ENCODE assay signal across 23 cellular contexts in genomic region chr20:35909176-35909575, GRCh38. TPM values are rescaled to one million over a fixed set of nuclear protein-coding genes. Genes with fewer than 3 reads are reported as not detected.
DNase-seq lines count a peak whose midpoint lies in the region; ATAC-seq, FAIRE-seq and TF ChIP-seq lines count a peak whose summit lies in the region.
"Had no signal": no experiment of that assay in that cellular context is flagged by ENCODE, and none has a peak within 500 bp of the region (broad histone marks: within the 10 kb centered on the region; RNA-seq: fewer than 3 reads in every experiment).

No MANE protein-coding gene starts in this region.

- TF ChIP-seq EP300 in HepG2 (IDR thresholded peaks at IDR 0.05; ENCODE audit: low read depth in 2 of 2, low read length in 2 of 2) (no peak), HepG2 (CRISPR knock-in tag; IDR thresholded peaks at IDR 0.05; ENCODE audit: borderline replicate concordance) (no peak), GM12878 (IDR thresholded peaks at IDR 0.05; ENCODE audit: borderline replicate concordance in 1 of 2, control insufficient read depth in 1 of 2, low read depth in 2 of 2, low read length in 2 of 2) (no peak)

- POLR2A ChIA-PET in HepG2 (lab: Yijun Ruan, JAX): no interaction called here
- POLR2A ChIA-PET in GM12878 (lab: Charles Lee): interaction anchor here (0.7 to 1.6 kb wide), 3 partner anchors 16 to 65 kb away, joined by 3 to 4 read pairs (median 3); no protein-coding TSS in a partner anchor

- 96% methylated on average over 1 of the region's 1 CpG for WGBS in HepG2 (ENCODE audit: low lambda C conversion rate)
- 60% methylated on average over 1 of the region's 1 CpG for WGBS in right lobe of liver (ENCODE audit: insufficient coverage, low coverage, low lambda C conversion rate, missing lambda C conversion rate)
- 5% methylated on average over 1 of the region's 1 CpG for WGBS in GM12878 (ENCODE audit: insufficient coverage, insufficient replicate concordance, low lambda C conversion rate, missing lambda C conversion rate)
- 86 to 89% methylated on average over 1 of the region's 1 CpG for WGBS in esophagus squamous epithelium, 2 donors

- CTCF ChIA-PET in HepG2 (lab: Yijun Ruan, JAX; ENCODE audit: low intra/inter-chr PET ratio, low total read pairs): no interaction called here
- CTCF ChIA-PET in GM12878 (lab: Yijun Ruan, JAX): interaction anchor here (0.5 to 1.3 kb wide), 6 partner anchors 15 to 1504 kb away, joined by 3 to 4 read pairs (median 4); partner anchors contain the start of gene SCAND1

- RAD21 ChIA-PET in GM12878 (lab: Charles Lee; ENCODE audit: unreplicated experiment): interaction anchor here (1.2 to 1.3 kb wide), 2 partner anchors 15 to 17 kb away, joined by 4 to 5 read pairs; no protein-coding TSS in a partner anchor

- BruUV-seq in HepG2 (replicated peaks; lab: Mats Ljungman, UMichigan) (no TSS peak), GM12878 (replicated peaks; lab: Mats Ljungman, UMichigan) (no TSS peak)

- no peak overlapping the region for H3K4me3 ChIP-seq in HepG2 (replicated peaks in 1 of 3; ENCODE audit: insufficient read depth in 1 of 3, low read depth in 2 of 3, low read length in 3 of 3)
- no peak overlapping the region for H3K4me3 ChIP-seq in right lobe of liver
- no peak overlapping the region for H3K4me3 ChIP-seq in GM12878
- H3K4me3 ChIP-seq in esophagus squamous epithelium: no peak overlapping the region
- H3K4me3 ChIP-seq: GM23248 had no signal

- FAIRE-seq in HepG2 (lab: Jason Lieb, UNC) (no peak), GM12878 (lab: Jason Lieb, UNC) (no peak)
- FAIRE-seq: GM19239, RCC 7860 had no signal

- TF ChIP-seq POLR2A in HepG2 (IDR thresholded peaks at IDR 0.05; ENCODE audit: insufficient read depth in 1 of 2, low read depth in 2 of 2, low read length in 2 of 2) (no peak), right lobe of liver (IDR thresholded peaks at IDR 0.05) (no peak), GM12878 (IDR thresholded peaks at IDR 0.05; ENCODE audit: low read depth, low read length) (no peak), esophagus squamous epithelium (IDR thresholded peaks at IDR 0.05) (no peak)

- SMC1A ChIA-PET in GM12878 (lab: Charles Lee; ENCODE audit: uncharacterized antibody, unreplicated experiment): interaction anchor here (0.9 to 2.6 kb wide), 5 partner anchors 14 to 190 kb away, joined by 3 to 11 read pairs (median 3); no protein-coding TSS in a partner anchor

- TF ChIP-seq CTCF in HepG2 (CRISPR knock-in tag; IDR thresholded peaks at IDR 0.05) (no peak), right lobe of liver (IDR thresholded peaks at IDR 0.05) (no peak), GM12878 (IDR thresholded peaks at IDR 0.05 in 2 of 3, conservative IDR thresholded peaks at IDR 0.05 in 1 of 3; ENCODE audit: control insufficient read depth in 2 of 3, extremely low read depth in 1 of 3, insufficient read depth in 1 of 3, low read depth in 3 of 3, low read length in 3 of 3) (no peak), esophagus squamous epithelium (IDR thresholded peaks at IDR 0.05) (no peak)

- in situ Hi-C loops in HepG2 (cut with HindIII; ENCODE audit: extremely low pct_ligation_motif_present, low pct_unique_long_range_greater_than_20kb) (no loop called here), GM12878 (cut with MboI) (no loop called here)

- DNase-seq in HepG2 (ENCODE audit: low spot score) (no peak), right lobe of liver (no peak), GM12878 (ENCODE audit: low read depth, low spot score) (peak; percentile 20), NCI-H345 (lab: John Stamatoyannopoulos, UW) (no peak), esophagus squamous epithelium (lab: John Stamatoyannopoulos, UW) (no peak), NCI-H82 (lab: John Stamatoyannopoulos, UW) (no peak)
- DNase-seq: ACHN; CD4-positive, alpha-beta memory T cell; DND-41; GDM1; GM23248; KG1; MM.1S; NCI-H1105; NCI-H1694 treated with DMSO at 0.1 percent for 48 hours; NCI-H446 treated with DMSO at 0.1 percent for 48 hours; NCI-H774; SHP77 had no signal

- TF ChIP-seq RAD21 in HepG2 (CRISPR knock-in tag; IDR thresholded peaks at IDR 0.05) (no peak), GM12878 (IDR thresholded peaks at IDR 0.05; ENCODE audit: insufficient read depth, low read depth, low read length) (no peak)

- H3K9me3 ChIP-seq in HepG2 (ENCODE audit: low read length): no peaks in the 10 kb centered on the region
- H3K9me3 ChIP-seq in right lobe of liver: no peaks in the 10 kb centered on the region
- H3K9me3 ChIP-seq in GM12878 (replicated peaks; ENCODE audit: control insufficient read depth, insufficient read depth, low read length): no peaks in the 10 kb centered on the region
- H3K9me3 ChIP-seq in esophagus squamous epithelium: no peaks in the 10 kb centered on the region

- H4K20me1 ChIP-seq in HepG2 (ENCODE audit: insufficient read depth, low read length) (no peaks in the 10 kb centered on the region), GM12878 (ENCODE audit: control insufficient read depth, insufficient read depth) (no peaks in the 10 kb centered on the region)

- H3K79me2 ChIP-seq in HepG2 (ENCODE audit: insufficient read depth, low read length) (no peaks in the 10 kb centered on the region), GM12878 (ENCODE audit: control insufficient read depth, insufficient read depth, low read length) (no peaks in the 10 kb centered on the region)

- H3K4me1 ChIP-seq in HepG2 (ENCODE audit: insufficient read depth, low read length) (no peaks in the 10 kb centered on the region), right lobe of liver (no peaks in the 10 kb centered on the region), GM12878 (ENCODE audit: control insufficient read depth, insufficient read depth, low read length) (peaks cover 22% of the 10 kb centered on the region), esophagus squamous epithelium (no peaks in the 10 kb centered on the region)

- intact Hi-C loops in HepG2 (cut with micrococcal nuclease; ENCODE audit: unreplicated experiment): no loop called here
- intact Hi-C loops in right lobe of liver (cut with DNase I): no loop called here
- intact Hi-C loops in GM12878 (cut with micrococcal nuclease; ENCODE audit: unreplicated experiment): loop anchor here (1.0 kb wide), 1 partner anchor 15 kb away; no protein-coding TSS in a partner anchor
- intact Hi-C loops in esophagus squamous epithelium (cut with DNase I): no loop called here

- no peak overlapping the region for H3K27ac ChIP-seq in HepG2 (ENCODE audit: extremely low read length, insufficient read depth, low read length)
- no peak overlapping the region for H3K27ac ChIP-seq in right lobe of liver
- H3K27ac ChIP-seq in GM12878 (ENCODE audit: control insufficient read depth, insufficient read depth): no peak overlapping the region
- no peak overlapping the region for H3K27ac ChIP-seq in esophagus squamous epithelium
- H3K27ac ChIP-seq: GM23248 had no signal

- H3K36me3 ChIP-seq in HepG2 (replicated peaks in 1 of 2; ENCODE audit: control insufficient read depth in 1 of 2, insufficient read depth in 2 of 2, low read length in 2 of 2) (peaks cover 17 to 24% of the 10 kb centered on the region in 2 experiments), right lobe of liver (peaks cover 0 to 16% (median 0%) of the 10 kb centered on the region in 4 donors), GM12878 (ENCODE audit: control insufficient read depth in 2 of 2, insufficient read depth in 2 of 2, low read length in 1 of 2) (peaks cover 4 to 16% of the 10 kb centered on the region in 2 experiments; a peak in 3 of 4 replicates), esophagus squamous epithelium (peaks cover 5 to 80% (median 6%) of the 10 kb centered on the region in 3 donors)

- H2AFZ ChIP-seq in HepG2 (ENCODE audit: low read length): no peak overlapping the region
- no peak overlapping the region for H2AFZ ChIP-seq in GM12878 (ENCODE audit: control insufficient read depth, low read depth, low read length)
- H2AFZ ChIP-seq: GM23248 had no signal

- H3K27me3 ChIP-seq in HepG2 (ENCODE audit: control insufficient read depth in 1 of 2, insufficient read depth in 2 of 2, low read length in 2 of 2) (no peaks in the 10 kb centered on the region), right lobe of liver (no peaks in the 10 kb centered on the region), GM12878 (replicated peaks in 1 of 2; ENCODE audit: control insufficient read depth in 2 of 2, insufficient read depth in 2 of 2, low read length in 1 of 2) (no peaks in the 10 kb centered on the region), esophagus squamous epithelium (no peaks in the 10 kb centered on the region)

- no peak overlapping the region for H3K4me2 ChIP-seq in HepG2 (ENCODE audit: low read depth, low read length)
- peak overlapping the region; percentile 32 for H3K4me2 ChIP-seq in GM12878 (ENCODE audit: control insufficient read depth, insufficient read depth)

- H3K9ac ChIP-seq in HepG2 (ENCODE audit: insufficient read depth, low read depth, low read length) (no peak overlapping the region), GM12878 (ENCODE audit: control insufficient read depth, insufficient read depth, low read length) (no peak overlapping the region)
- H3K9ac ChIP-seq: GM23248 had no signal

- no peak for ATAC-seq in HepG2
- ATAC-seq in right lobe of liver: no peak
- peak; percentile 80 for ATAC-seq in HG02610 (IDR thresholded peaks at IDR 0.05; ENCODE audit: unreplicated experiment)
- ATAC-seq in GM12878: peak; percentile 90
- ATAC-seq: HCT116, SK-N-SH treated with all-trans-retinoic acid at 6 μM for 48 hours had no signal

RNA-seq across cellular contexts. Expression of gene SCAND1, which starts 45.1 kb away (rescaled TPM):
- 86.3 and 109 TPM in 2 replicates for total RNA-seq in HepG2 (2016; rRNA removed; fragmentation: Illumina TruSeq; extraction: Trizol)
- 35.8 and 45.6 TPM in 2 replicates for total RNA-seq in HepG2 (2016; cell fraction: cytosol; rRNA removed; fragmentation: Illumina TruSeq; extraction: Trizol; ENCODE audit: low read depth)
- total RNA-seq in HepG2 (2016; cell fraction: insoluble cytoplasmic fraction; rRNA removed; fragmentation: Illumina TruSeq; extraction: Trizol): 84.6 and 104 TPM in 2 replicates
- total RNA-seq in HepG2 (2016; cell fraction: membrane; rRNA removed; fragmentation: Illumina TruSeq; extraction: Trizol): 37.7 and 45.1 TPM in 2 replicates
- 33.5 and 37.6 TPM in 2 replicates for total RNA-seq in HepG2 (2016; cell fraction: nucleus; rRNA removed; fragmentation: Illumina TruSeq; extraction: Trizol)
- polyA plus RNA-seq in HepG2 (2011; rRNA removed): 19.3 and 25.5 TPM in 2 replicates
- 23.9 and 54.3 TPM in 2 replicates for polyA plus RNA-seq in HepG2 (2011; cell fraction: cytosol; rRNA removed)
- 51.9 and 57.0 TPM in 2 replicates for polyA plus RNA-seq in HepG2 (2011; cell fraction: nucleus; rRNA removed)
- 21.2 and 23.7 TPM in 2 replicates for polyA plus RNA-seq in HepG2 (2012)
- polyA plus RNA-seq in HepG2 (2016; cell fraction: cytosol; fragmentation: Illumina TruSeq; extraction: Trizol; ENCODE audit: low read depth): 35.0 and 35.6 TPM in 2 replicates
- polyA plus RNA-seq in HepG2 (2016; cell fraction: insoluble cytoplasmic fraction; fragmentation: Illumina TruSeq; extraction: Trizol; ENCODE audit: low read depth): 80.7 and 95.3 TPM in 2 replicates
- polyA plus RNA-seq in HepG2 (2016; cell fraction: membrane; fragmentation: Illumina TruSeq; extraction: Trizol; ENCODE audit: low read depth): 26.0 and 27.7 TPM in 2 replicates
- polyA plus RNA-seq in HepG2 (2016; cell fraction: nucleus; fragmentation: Illumina TruSeq; extraction: Trizol; ENCODE audit: insufficient read depth, low read depth): 59.0 and 66.7 TPM in 2 replicates
- 4.2 and 28.6 TPM in 2 replicates for polyA minus RNA-seq in HepG2 (2011; rRNA and poly(A)+ RNA removed; ENCODE audit: low replicate concordance)
- 37.4 and 37.9 TPM in 2 replicates for polyA minus RNA-seq in HepG2 (2011; cell fraction: cytosol; rRNA and poly(A)+ RNA removed)
- polyA minus RNA-seq in HepG2 (2011; cell fraction: nucleus; rRNA and poly(A)+ RNA removed): 10.8 and 19.3 TPM in 2 replicates
- total RNA-seq in right lobe of liver: 100 to 1,000 TPM in 2 of 6 experiments, 10 to 100 TPM in 4; 35.5 to 106 (median 43.8) TPM
- total RNA-seq in GM12878 (2013; cell fraction: nucleolus; rRNA removed): 15.9 and 19.3 TPM in 2 replicates
- total RNA-seq in GM12878 (2014; rRNA removed): 62.8 and 77.3 TPM in 2 replicates
- 4.7 and 6.4 TPM in 2 replicates for total RNA-seq in GM12878 (2014; rRNA removed; fragmentation: Illumina TruSeq; extraction: Trizol)
- total RNA-seq in GM12878 (2021): 68.1 and 73.1 TPM in 2 replicates
- polyA plus RNA-seq in GM12878 (2011; ENCODE audit: low read depth): 5.9 TPM
- polyA plus RNA-seq in GM12878 (2011; rRNA removed): 3.1 and 5.7 TPM in 2 replicates
- 17.9 and 34.6 TPM in 2 replicates for polyA plus RNA-seq in GM12878 (2011; cell fraction: cytosol; rRNA removed)
- 28.3 and 39.3 TPM in 2 replicates for polyA plus RNA-seq in GM12878 (2011; cell fraction: nucleus; rRNA removed)
- polyA plus RNA-seq in GM12878 (2012): 24.8 and 33.0 TPM in 2 replicates
- polyA plus RNA-seq in GM12878 (2014; fragmentation: Illumina TruSeq; extraction: Trizol): 0.60 TPM in 1 of 2 replicates, not detected in the other
- under 1 TPM; 0.08 to 0.16 TPM for polyA plus RNA-seq in GM12878 (2014; fragmentation: Nextera tagmentation; extraction: Ambion mirVana)
- 45.3 and 57.0 TPM in 2 replicates for polyA plus RNA-seq in GM12878 (2014; rRNA removed)
- polyA plus RNA-seq in GM12878 (2016; fragmentation: Nextera tagmentation; extraction: Ambion mirVana): 100 to 1,000 TPM; 110 to 117 TPM
- 1.3 and 7.1 TPM in 2 replicates for polyA minus RNA-seq in GM12878 (2011; rRNA and poly(A)+ RNA removed)
- 13.4 and 14.2 TPM in 2 replicates for polyA minus RNA-seq in GM12878 (2011; cell fraction: cytosol; rRNA and poly(A)+ RNA removed)
- polyA minus RNA-seq in GM12878 (2011; cell fraction: nucleus; rRNA and poly(A)+ RNA removed): 13.8 and 25.9 TPM in 2 replicates
- 10 to 100 TPM; 50.2 to 98.6 (median 74.1) TPM for total RNA-seq in esophagus squamous epithelium

RNA-seq across cellular contexts. Expression of gene CNBD2, which starts 59.2 kb away (rescaled TPM):
- total RNA-seq in HepG2 (2016; rRNA removed; fragmentation: Illumina TruSeq; extraction: Trizol): 12.4 and 13.8 TPM in 2 replicates
- 12.1 and 21.0 TPM in 2 replicates for total RNA-seq in HepG2 (2016; cell fraction: cytosol; rRNA removed; fragmentation: Illumina TruSeq; extraction: Trizol; ENCODE audit: low read depth)
- 12.3 and 13.6 TPM in 2 replicates for total RNA-seq in HepG2 (2016; cell fraction: insoluble cytoplasmic fraction; rRNA removed; fragmentation: Illumina TruSeq; extraction: Trizol)
- 17.3 and 23.9 TPM in 2 replicates for total RNA-seq in HepG2 (2016; cell fraction: membrane; rRNA removed; fragmentation: Illumina TruSeq; extraction: Trizol)
- 10.0 and 11.4 TPM in 2 replicates for total RNA-seq in HepG2 (2016; cell fraction: nucleus; rRNA removed; fragmentation: Illumina TruSeq; extraction: Trizol)
- 22.8 and 23.4 TPM in 2 replicates for polyA plus RNA-seq in HepG2 (2011; rRNA removed)
- polyA plus RNA-seq in HepG2 (2011; cell fraction: cytosol; rRNA removed): 21.1 and 24.5 TPM in 2 replicates
- 18.7 and 23.9 TPM in 2 replicates for polyA plus RNA-seq in HepG2 (2011; cell fraction: nucleus; rRNA removed)
- polyA plus RNA-seq in HepG2 (2012): 12.3 and 14.5 TPM in 2 replicates
- polyA plus RNA-seq in HepG2 (2016; cell fraction: cytosol; fragmentation: Illumina TruSeq; extraction: Trizol; ENCODE audit: low read depth): 19.5 and 24.0 TPM in 2 replicates
- polyA plus RNA-seq in HepG2 (2016; cell fraction: insoluble cytoplasmic fraction; fragmentation: Illumina TruSeq; extraction: Trizol; ENCODE audit: low read depth): 15.6 and 19.5 TPM in 2 replicates
- 18.5 and 22.3 TPM in 2 replicates for polyA plus RNA-seq in HepG2 (2016; cell fraction: membrane; fragmentation: Illumina TruSeq; extraction: Trizol; ENCODE audit: low read depth)
- polyA plus RNA-seq in HepG2 (2016; cell fraction: nucleus; fragmentation: Illumina TruSeq; extraction: Trizol; ENCODE audit: insufficient read depth, low read depth): 16.4 and 20.6 TPM in 2 replicates
- 2.0 and 5.3 TPM in 2 replicates for polyA minus RNA-seq in HepG2 (2011; rRNA and poly(A)+ RNA removed; ENCODE audit: low replicate concordance)
- 4.2 and 5.2 TPM in 2 replicates for polyA minus RNA-seq in HepG2 (2011; cell fraction: cytosol; rRNA and poly(A)+ RNA removed)
- 7.7 and 8.5 TPM in 2 replicates for polyA minus RNA-seq in HepG2 (2011; cell fraction: nucleus; rRNA and poly(A)+ RNA removed)
- total RNA-seq in right lobe of liver: 1 to 10 TPM; 1.6 to 2.2 (median 1.9) TPM
- 3.3 and 4.6 TPM in 2 replicates for total RNA-seq in GM12878 (2013; cell fraction: nucleolus; rRNA removed)
- 5.8 and 7.6 TPM in 2 replicates for total RNA-seq in GM12878 (2014; rRNA removed)
- total RNA-seq in GM12878 (2014; rRNA removed; fragmentation: Illumina TruSeq; extraction: Trizol): 3.2 and 5.8 TPM in 2 replicates
- 3.7 and 4.7 TPM in 2 replicates for total RNA-seq in GM12878 (2021)
- 8.8 TPM for polyA plus RNA-seq in GM12878 (2011; ENCODE audit: low read depth)
- polyA plus RNA-seq in GM12878 (2011; rRNA removed): 4.9 and 5.3 TPM in 2 replicates
- 5.8 and 6.1 TPM in 2 replicates for polyA plus RNA-seq in GM12878 (2011; cell fraction: cytosol; rRNA removed)
- 7.9 TPM in 2 replicates for polyA plus RNA-seq in GM12878 (2011; cell fraction: nucleus; rRNA removed)
- polyA plus RNA-seq in GM12878 (2012): 2.7 and 3.8 TPM in 2 replicates
- 3.4 and 4.5 TPM in 2 replicates for polyA plus RNA-seq in GM12878 (2014; fragmentation: Illumina TruSeq; extraction: Trizol)
- 1 to 10 TPM; 2.5 to 4.5 TPM for polyA plus RNA-seq in GM12878 (2014; fragmentation: Nextera tagmentation; extraction: Ambion mirVana)
- polyA plus RNA-seq in GM12878 (2014; rRNA removed): 7.4 and 8.7 TPM in 2 replicates
- 1 to 10 TPM in 1 of 2 experiments, under 1 TPM in 1; 0.86 to 3.8 TPM for polyA plus RNA-seq in GM12878 (2016; fragmentation: Nextera tagmentation; extraction: Ambion mirVana)
- 6.0 and 6.7 TPM in 2 replicates for polyA minus RNA-seq in GM12878 (2011; rRNA and poly(A)+ RNA removed)
- not detected in 2 replicates for polyA minus RNA-seq in GM12878 (2011; cell fraction: cytosol; rRNA and poly(A)+ RNA removed)
- polyA minus RNA-seq in GM12878 (2011; cell fraction: nucleus; rRNA and poly(A)+ RNA removed): 4.6 and 8.8 TPM in 2 replicates
- total RNA-seq in esophagus squamous epithelium: 10 to 100 TPM in 1 of 4 donors, 1 to 10 TPM in 3; 4.0 to 15.3 (median 4.6) TPM

Comparison
In these comparisons a context has a peak if more than half of its experiments do, and no peak if none do; other contexts are left out.
1. ATAC-seq: peak in HG02610 (single experiment) and GM12878 (single experiment); none in HepG2 (single experiment) and right lobe of liver (0 of 4).
2. Of the 75 proteins assayed by ChIP-seq in both HepG2 and GM12878: peak only in HepG2: none; only in GM12878: ATF2, ATF7, DPF2, IKZF1, JUNB, NBN and 4 more; in both: none; in neither: 63; mixed calls (peak in some experiments, not most) for 2.